8 cellular contexts compared by ENCODE assay signal in genomic region chr12:53501615-53502181, GRCh38. TPM values are rescaled to one million over a fixed set of nuclear protein-coding genes. Genes with fewer than 3 reads are reported as not detected.
DNase-seq lines count a peak whose midpoint lies in the region; ATAC-seq and TF ChIP-seq lines count a peak whose summit lies in the region.

No MANE protein-coding gene starts in this region.

- no peak for TF ChIP-seq CTCF in GM06990 (IDR thresholded peaks at IDR 0.05; ENCODE audit: insufficient read depth, low read length, poor library complexity, severe bottlenecking)
- TF ChIP-seq CTCF in RWPE1 (conservative IDR thresholded peaks at IDR 0.05; ENCODE audit: low read depth) = no peak
- no peak for TF ChIP-seq CTCF in epithelial cell of proximal tubule (conservative IDR thresholded peaks at IDR 0.05; ENCODE audit: low read depth, low read length)
- TF ChIP-seq CTCF in progenitor cell of endocrine pancreas (IDR thresholded peaks at IDR 0.05; ENCODE audit: unreplicated experiment) = no peak

- POLR2A ChIA-PET in RWPE1 (lab: Yijun Ruan, JAX; ENCODE audit: low non-redundant PET) = interaction anchor here (0.6 kb wide), 1 partner anchor 20 kb away, joined by 3 read pairs; no protein-coding TSS in a partner anchor

- CTCF ChIA-PET in RWPE1 (lab: Yijun Ruan, JAX) = no interaction called here

- peak overlapping the region; percentile 95 for H3K27ac ChIP-seq in RWPE1

- H3K4me3 ChIP-seq in GM06990 (replicated peaks; ENCODE audit: low read depth, low read length) (peak overlapping the region; percentile 85), epithelial cell of proximal tubule (ENCODE audit: low read depth, low read length) (peak overlapping the region; percentile 70)

- H3K27ac Mint-ChIP-seq in progenitor cell of endocrine pancreas = peak overlapping the region; percentile 98

- no peaks in the 10 kb centered on the region for H3K27me3 ChIP-seq in GM06990 (replicated peaks; ENCODE audit: control insufficient read depth, insufficient read depth, low read length)

- DNase-seq in GM06990 (ENCODE audit: extremely low read depth, insufficient read length) (no peak), RWPE1 (ENCODE audit: low spot score) (no peak), epithelial cell of proximal tubule (ENCODE audit: low read depth) (no peak), progenitor cell of endocrine pancreas (ENCODE audit: low spot score, unreplicated experiment) (no peak), GM03348 (ENCODE audit: low spot score) (no peak), UCSD-AML1 (lab: John Stamatoyannopoulos, UW; ENCODE audit: unreplicated experiment) (no peak), NCI-H2107 treated with DMSO at 0.1 percent for 48 hours (lab: John Stamatoyannopoulos, UW; ENCODE audit: unreplicated experiment) (no peak)

- no peaks in the 10 kb centered on the region for H3K27me3 Mint-ChIP-seq in progenitor cell of endocrine pancreas

- H3K9me3 Mint-ChIP-seq in progenitor cell of endocrine pancreas (ENCODE audit: low read depth) = no peaks in the 10 kb centered on the region

- H3K4me1 Mint-ChIP-seq in progenitor cell of endocrine pancreas (ENCODE audit: low read depth) = peaks cover 18% of the 10 kb centered on the region

- H3K36me3 ChIP-seq in GM06990 (ENCODE audit: control insufficient read depth, insufficient read depth, low read length) = peaks cover 14% of the 10 kb centered on the region

- H3K36me3 Mint-ChIP-seq in progenitor cell of endocrine pancreas (ENCODE audit: insufficient read depth) = no peaks in the 10 kb centered on the region

- H3K4me3 Mint-ChIP-seq in progenitor cell of endocrine pancreas (ENCODE audit: low read depth) = peak overlapping the region; percentile 90

- no peak for ATAC-seq in GM18868 (IDR thresholded peaks at IDR 0.05; ENCODE audit: unreplicated experiment)

RNA-seq across cellular contexts. Expression of gene TARBP2, which starts 0.6 kb away (rescaled TPM):
- total RNA-seq in epithelial cell of proximal tubule (51.9 and 78.2 TPM in 2 replicates), progenitor cell of endocrine pancreas (60.2 and 61.5 TPM in 2 replicates)

RNA-seq across cellular contexts. Expression of gene MAP3K12, which starts 2.4 kb away (rescaled TPM):
- total RNA-seq in epithelial cell of proximal tubule (5.8 and 16.7 TPM in 2 replicates), progenitor cell of endocrine pancreas (11.9 and 17.0 TPM in 2 replicates)

RNA-seq across cellular contexts. Expression of gene NPFF, which starts 5.6 kb away (rescaled TPM):
- total RNA-seq in epithelial cell of proximal tubule = not detected in 2 replicates
- total RNA-seq in progenitor cell of endocrine pancreas = not detected in 2 replicates

RNA-seq across cellular contexts. Expression of gene PCBP2, which starts 49.8 kb away (rescaled TPM):
- total RNA-seq in epithelial cell of proximal tubule (153 and 169 TPM in 2 replicates), progenitor cell of endocrine pancreas (1,366 and 1,400 TPM in 2 replicates)
